Comparison of ENCODE assay signal across 11 cellular contexts in genomic region chr20:57439993-57440392, GRCh38. TPM values are rescaled to one million over a fixed set of nuclear protein-coding genes. Genes with fewer than 3 reads are reported as not detected.
DNase-seq lines count a peak whose midpoint lies in the region; ATAC-seq and TF ChIP-seq lines count a peak whose summit lies in the region.
"Had no signal": no experiment of that assay in that cellular context is flagged by ENCODE, and none has a peak within 500 bp of the region (broad histone marks: within the 10 kb centered on the region; RNA-seq: fewer than 3 reads in every experiment).

No MANE protein-coding gene starts in this region.

- TF ChIP-seq CTCF in adrenal gland (IDR thresholded peaks at IDR 0.05) (no peak), liver (IDR thresholded peaks at IDR 0.05; ENCODE audit: low read depth, low read length, missing input control) (no peak)

- ATAC-seq in HG03175 (IDR thresholded peaks at IDR 0.05; ENCODE audit: unreplicated experiment) (no peak), GM21717 (IDR thresholded peaks at IDR 0.05; ENCODE audit: unreplicated experiment) (no peak)

- no peak for TF ChIP-seq RAD21 in liver (IDR thresholded peaks at IDR 0.05)

- H3K4me3 ChIP-seq in BLaER1 treated with 17β-estradiol and CSF1 and Interleukin-3, amounts not matched to agents 10 nM and 100 nM: no peak overlapping the region
- H3K4me3 ChIP-seq in adrenal gland (no peak overlapping the region), liver (ENCODE audit: low read depth in 1 of 3, low read length in 3 of 3) (no peak overlapping the region), skeletal muscle tissue (ENCODE audit: low read length in 3 of 3) (no peak overlapping the region)
- H3K4me3 ChIP-seq: mucosa of descending colon, skin epidermis had no signal

- H3K27me3 ChIP-seq in BLaER1 treated with 17β-estradiol and CSF1 and Interleukin-3, amounts not matched to agents 10 nM and 100 nM: no peaks in the 10 kb centered on the region
- H3K27me3 ChIP-seq in adrenal gland (no peaks in the 10 kb centered on the region), liver (ENCODE audit: control insufficient read depth in 4 of 4, insufficient read depth in 4 of 4, low read length in 3 of 4) (no peaks in the 10 kb centered on the region), skeletal muscle tissue (ENCODE audit: control insufficient read depth in 3 of 3, insufficient read depth in 3 of 3, low read length in 3 of 3) (no peaks in the 10 kb centered on the region)

- peak overlapping the region; percentile 59 to 77 (median 69); a peak in 21 of 22 replicates for H3K4me2 ChIP-seq in BLaER1 treated with 17β-estradiol and CSF1 and Interleukin-3, amounts not matched to agents 10 nM and 100 nM

- 0 out of 22 replicates have a peak, but pooled peaks cover 0 to 5% (median 0%) of the 10 kb centered on the region in 11 experiments for H3K36me3 ChIP-seq in BLaER1 treated with 17β-estradiol and CSF1 and Interleukin-3, amounts not matched to agents 10 nM and 100 nM
- no peaks in the 10 kb centered on the region for H3K36me3 ChIP-seq in adrenal gland (replicated peaks in 1 of 2)
- H3K36me3 ChIP-seq in liver (ENCODE audit: control insufficient read depth in 4 of 4, insufficient read depth in 3 of 4, low read depth in 1 of 4, low read length in 3 of 4): no peaks in the 10 kb centered on the region
- H3K36me3 ChIP-seq in skeletal muscle tissue (ENCODE audit: control insufficient read depth in 3 of 3, insufficient read depth in 3 of 3, low read length in 3 of 3): no peaks in the 10 kb centered on the region
- H3K36me3 ChIP-seq: WERI-Rb-1 had no signal

- 90 to 97% (median 95%) methylated on average over 7 of the region's 7 CpGs for WGBS in adrenal gland, 4 donors
- 94% methylated on average over 7 of the region's 7 CpGs for WGBS in liver

- TF ChIP-seq POLR2A in adrenal gland (IDR thresholded peaks at IDR 0.05): no peak

- intact Hi-C loops in adrenal gland (cut with DNase I): no loop called here

- DNase-seq in adrenal gland: no peak
- no peak for DNase-seq in central memory CD4-positive, alpha-beta T cell
- DNase-seq in ACHN: no peak
- DNase-seq: WERI-Rb-1 had no signal

- H3K9ac ChIP-seq in BLaER1 treated with 17β-estradiol and CSF1 and Interleukin-3, amounts not matched to agents 10 nM and 100 nM: peak overlapping the region in 9 of 11 experiments; percentile 53 to 80 (median 66); a peak in 12 of 22 replicates
- H3K9ac ChIP-seq in liver (ENCODE audit: low read depth in 1 of 2, low read length in 2 of 2) (peak overlapping the region in 1 of 2 donors; percentile 19), skeletal muscle tissue (ENCODE audit: low read depth in 1 of 3, low read length in 3 of 3) (peak overlapping the region; percentile 79 to 89 (median 84))

- in situ Hi-C loops in ACHN (cut with HindIII; ENCODE audit: low pct_ligation_motif_present, low pct_unique_long_range_greater_than_20kb, low sequenced_read_pairs): no loop called here

- H4K20me1 ChIP-seq in BLaER1 treated with 17β-estradiol and CSF1 and Interleukin-3, amounts not matched to agents 10 nM and 100 nM: no peaks in the 10 kb centered on the region

- peak overlapping the region in 10 of 11 experiments; percentile 65 to 99 (median 78); a peak in 20 of 22 replicates for H3K27ac ChIP-seq in BLaER1 treated with 17β-estradiol and CSF1 and Interleukin-3, amounts not matched to agents 10 nM and 100 nM
- H3K27ac ChIP-seq in adrenal gland (peak overlapping the region in 4 of 5 donors; percentile 29 to 83 (median 66)), liver (ENCODE audit: low read depth in 1 of 2, low read length in 2 of 2) (peak overlapping the region; percentile 84 to 89), skeletal muscle tissue (ENCODE audit: low read depth, low read length) (peak overlapping the region; percentile 98)
- H3K27ac ChIP-seq: WERI-Rb-1 had no signal

- H3K9me3 ChIP-seq in BLaER1 treated with 17β-estradiol and CSF1 and Interleukin-3, amounts not matched to agents 10 nM and 100 nM (replicated peaks in 1 of 11): peaks cover 6 to 12% (median 10%) of the 10 kb centered on the region in 11 experiments; a peak in 19 of 22 replicates
- no peaks in the 10 kb centered on the region for H3K9me3 ChIP-seq in adrenal gland (replicated peaks in 1 of 3)
- H3K9me3 ChIP-seq in liver (ENCODE audit: control insufficient read depth in 4 of 4, low read length in 3 of 4): no peaks in the 10 kb centered on the region
- peaks cover 0 to 4% (median 0%) of the 10 kb centered on the region in 3 donors for H3K9me3 ChIP-seq in skeletal muscle tissue (ENCODE audit: control insufficient read depth in 3 of 3, low read length in 3 of 3)
- H3K9me3 ChIP-seq: mucosa of descending colon had no signal

- H3K4me1 ChIP-seq in BLaER1 treated with 17β-estradiol and CSF1 and Interleukin-3, amounts not matched to agents 10 nM and 100 nM: peaks cover 46 to 97% (median 71%) of the 10 kb centered on the region in 10 experiments
- H3K4me1 ChIP-seq in adrenal gland (replicated peaks in 1 of 2) (peaks cover 0 to 14% of the 10 kb centered on the region in 2 donors), liver (ENCODE audit: control insufficient read depth in 4 of 4, insufficient read depth in 4 of 4, low read length in 3 of 4) (peaks cover 40 to 64% (median 51%) of the 10 kb centered on the region in 4 donors), skeletal muscle tissue (ENCODE audit: control insufficient read depth in 3 of 3, insufficient read depth in 3 of 3, low read length in 3 of 3) (peaks cover 65 to 84% (median 84%) of the 10 kb centered on the region in 3 donors)

TF ChIP-seq in liver, 16 proteins besides CTCF, POLR2A, EP300 and RAD21:
- TF ChIP-seq HNF4G (IDR thresholded peaks at IDR 0.05) (no peak), JUND (IDR thresholded peaks at IDR 0.05) (no peak), TAF1 (conservative IDR thresholded peaks at IDR 0.05) (no peak), NR2F2 (IDR thresholded peaks at IDR 0.05) (no peak), RXRA (IDR thresholded peaks at IDR 0.05) (no peak), SP1 (IDR thresholded peaks at IDR 0.05) (no peak), FOXA1 (IDR thresholded peaks at IDR 0.05) (no peak), HNF4A (conservative IDR thresholded peaks at IDR 0.05) (no peak), FOXA2 (IDR thresholded peaks at IDR 0.05) (no peak), EGR1 (IDR thresholded peaks at IDR 0.05; ENCODE audit: low read depth in 2 of 2) (no peak), ZBTB33 (IDR thresholded peaks at IDR 0.05) (no peak), YY1 (IDR thresholded peaks at IDR 0.05) (no peak), REST (IDR thresholded peaks at IDR 0.05) (no peak), GABPA (IDR thresholded peaks at IDR 0.05 in 1 of 2, conservative IDR thresholded peaks at IDR 0.05 in 1 of 2) (no peak), MAX (IDR thresholded peaks at IDR 0.05) (no peak), ATF3 (IDR thresholded peaks at IDR 0.05) (no peak)

RNA-seq across cellular contexts. Expression of gene RBM38, which starts 48.8 kb away (rescaled TPM):
- 10 to 100 TPM in 7 of 8 donors, 1 to 10 TPM in 1; 7.2 to 25.9 (median 14.1) TPM for total RNA-seq in adrenal gland
- polyA plus RNA-seq in adrenal gland: 10 to 100 TPM in 2 of 3 donors, 1 to 10 TPM in 1; 3.0 to 24.1 (median 10.5) TPM
- 100 to 1,000 TPM in 1 of 2 donors, 1 to 10 TPM in 1; 4.4 to 258 TPM for total RNA-seq in liver
- 1 to 10 TPM; 1.4 to 7.7 TPM for polyA plus RNA-seq in liver
- 60.0 TPM for total RNA-seq in skeletal muscle tissue
